12 cellular contexts compared by ENCODE assay signal in genomic region chr14:20945153-20945552, GRCh38. TPM values are rescaled to one million over a fixed set of nuclear protein-coding genes. Genes with fewer than 3 reads are reported as not detected.
"Had no signal": no experiment of that assay in that cellular context is flagged by ENCODE, and none has a peak within 500 bp of the region (broad histone marks: within the 10 kb centered on the region; RNA-seq: fewer than 3 reads in every experiment).

No MANE protein-coding gene starts in this region.

RNA-seq across cellular contexts. Expression of gene RNASE2, which starts 10.1 kb away (rescaled TPM):
- total RNA-seq: activated CD4-positive, alpha-beta memory T cell treated with anti-CD3 and anti-CD28 coated beads, Interleukin-2, amount 10 ng/mL, durations not matched to agents 7 days and 5 days; activated CD8-positive, alpha-beta memory T cell treated with anti-CD3 and anti-CD28 coated beads, Interleukin-2, amount 10 ng/mL, durations not matched to agents 7 days and 5 days; bronchial epithelial cell; frontal cortex; pulmonary artery endothelial cell had no signal
- polyA plus RNA-seq: neural cell had no signal

RNA-seq across cellular contexts. Expression of gene SLC39A2, which starts 53.9 kb away (rescaled TPM):
- total RNA-seq: activated CD4-positive, alpha-beta memory T cell treated with anti-CD3 and anti-CD28 coated beads, Interleukin-2, amount 10 ng/mL, durations not matched to agents 7 days and 5 days; esophagus muscularis mucosa; frontal cortex; left ventricle myocardium inferior; pulmonary artery endothelial cell; tibial nerve had no signal
- polyA plus RNA-seq: neural cell had no signal

RNA-seq across cellular contexts. Expression of gene RNASE3, which starts 54.0 kb away (rescaled TPM):
- total RNA-seq: activated CD4-positive, alpha-beta memory T cell treated with anti-CD3 and anti-CD28 coated beads, Interleukin-2, amount 10 ng/mL, durations not matched to agents 7 days and 5 days; activated CD8-positive, alpha-beta memory T cell treated with anti-CD3 and anti-CD28 coated beads, Interleukin-2, amount 10 ng/mL, durations not matched to agents 7 days and 5 days; bronchial epithelial cell; colonic mucosa; frontal cortex; left ventricle myocardium inferior; mucosa of descending colon; pulmonary artery endothelial cell; uterus had no signal
- polyA plus RNA-seq: neural cell had no signal
